32 cellular contexts compared by ENCODE assay signal in the genomic region with DNA sequence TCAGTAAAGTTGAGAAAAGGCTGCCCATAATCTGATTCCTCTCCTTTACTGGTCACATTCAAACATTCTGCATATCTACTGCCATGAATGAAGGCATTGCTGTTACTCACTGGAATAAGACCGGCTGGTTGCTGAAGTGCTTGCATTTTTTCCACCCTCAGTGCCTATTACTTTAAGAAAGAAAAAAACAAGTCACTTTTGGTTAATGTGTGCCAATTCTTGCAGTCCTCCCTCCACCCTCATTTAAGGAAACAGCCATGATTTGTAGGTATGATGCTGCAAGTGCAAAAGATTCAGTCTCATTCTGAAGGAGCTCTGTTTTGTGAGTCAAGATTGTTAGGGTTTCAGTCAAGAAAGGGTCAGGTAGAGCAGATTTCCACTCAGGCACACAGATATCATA.
DNase-seq lines count a peak whose midpoint lies in the region; ATAC-seq and TF ChIP-seq lines count a peak whose summit lies in the region.
"Had no signal": no experiment of that assay in that cellular context is flagged by ENCODE, and none has a peak within 500 bp of the region (broad histone marks: within the 10 kb centered on the region; RNA-seq: fewer than 3 reads in every experiment).

No MANE protein-coding gene starts in this region.

- TF ChIP-seq EP300 in ovary (IDR thresholded peaks at IDR 0.05), result no peak

- H3K27ac ChIP-seq in A673 (ENCODE audit: low read depth, low read length, poor library complexity, severe bottlenecking) (no peak overlapping the region), GM23338 (ENCODE audit: low read depth) (no peak overlapping the region), ovary (no peak overlapping the region)
- H3K27ac ChIP-seq in effector memory CD4-positive, alpha-beta T cell (ENCODE audit: insufficient read depth, low read length, poor library complexity, severe bottlenecking), result no peak overlapping the region
- H3K27ac ChIP-seq: A549, ascending aorta, SJCRH30, upper lobe of left lung had no signal

- POLR2A ChIA-PET in A673 (lab: Charles Lee; ENCODE audit: low non-redundant PET), result no interaction called here

- no peaks in the 10 kb centered on the region for H3K9me3 Mint-ChIP-seq in GM23338
- H3K9me3 Mint-ChIP-seq: activated T-cell treated with anti-CD3 and anti-CD28 coated beads, Interleukin-2, amount 50 U/mL, for 24 hours; CD8-positive, alpha-beta memory T cell; central memory CD8-positive, alpha-beta T cell; memory B cell; stimulated activated effector memory CD8-positive, alpha-beta T cell treated with anti-CD3 and anti-CD28 coated beads, Interleukin-12 subunit alpha, Interleukin-12 subunit beta, amount 100 ng/mL, for 72 hours had no signal

- CTCF ChIA-PET in A673 (lab: Charles Lee), result no interaction called here

- TF ChIP-seq POLR2A in ovary (IDR thresholded peaks at IDR 0.05), result no peak

- DNase-seq in A673 (ENCODE audit: low spot score), result peak; percentile 14
- DNase-seq in GM23338 (ENCODE audit: low spot score), result no peak
- peak; percentile 20 for DNase-seq in astrocyte of the hippocampus (ENCODE audit: low read depth, low spot score)
- peak; percentile 8 for DNase-seq in glomerular visceral epithelial cell (ENCODE audit: extremely low spot score)
- no peak for DNase-seq in ureter (ENCODE audit: low spot score)
- no peak for DNase-seq in effector memory CD4-positive, alpha-beta T cell
- no peak for DNase-seq in ovary
- DNase-seq in DMS79 treated with DMSO at 0.1 percent for 48 hours (lab: John Stamatoyannopoulos, UW), result no peak
- DNase-seq: activated CD4-positive, alpha-beta T cell treated with anti-CD3 and anti-CD28 coated beads, Interleukin-2, amount 50 U/mL, for 1 hour; activated effector memory CD4-positive, alpha-beta T cell treated with anti-CD3 and anti-CD28 coated beads, Interleukin-2, amount 50 U/mL, for 16 hours; activated T-cell treated with anti-CD3 and anti-CD28 coated beads, Interleukin-2, amount 50 U/mL, for 24 hours; CD8-positive, alpha-beta memory T cell; DMS 273 treated with DMSO at 0.1 percent for 48 hours; dorsolateral prefrontal cortex; HCEC 1CT; Karpas-422; MV-4-11; NCI-H1694; NCI-H82; retina; RPMI8226; SJCRH30; upper lobe of left lung had no signal

- BruUV-seq in A673 (replicated peaks; lab: Mats Ljungman, UMichigan), result no TSS peak

- peaks cover 5% of the 10 kb centered on the region; the same call in 2 of the 3 replicates for H3K4me1 Mint-ChIP-seq in GM23338
- H3K4me1 Mint-ChIP-seq: CD8-positive, alpha-beta memory T cell; central memory CD8-positive, alpha-beta T cell; memory B cell; stimulated activated effector memory CD8-positive, alpha-beta T cell treated with anti-CD3 and anti-CD28 coated beads, Interleukin-12 subunit alpha, Interleukin-12 subunit beta, amount 100 ng/mL, for 72 hours; WTC11 had no signal

- H3K9me2 ChIP-seq in GM23338 (ENCODE audit: insufficient read depth), result no peaks in the 10 kb centered on the region

- intact Hi-C loops in A673 (cut with micrococcal nuclease; ENCODE audit: unreplicated experiment), result loop anchor here (5.0 kb wide), 2 partner anchors 224 to 1839 kb away; no protein-coding TSS in a partner anchor
- intact Hi-C loops in ovary (cut with DNase I), result no loop called here

- H3K9me3 ChIP-seq in A673 (ENCODE audit: low read depth, low read length, poor library complexity, severe bottlenecking) (no peaks in the 10 kb centered on the region), ovary (no peaks in the 10 kb centered on the region)
- no peaks in the 10 kb centered on the region for H3K9me3 ChIP-seq in effector memory CD4-positive, alpha-beta T cell (ENCODE audit: control insufficient read depth, low read length)
- H3K9me3 ChIP-seq: A549, ascending aorta, SJCRH30, upper lobe of left lung had no signal

- H3K4me3 ChIP-seq in A673 (ENCODE audit: low read depth, low read length, poor library complexity, severe bottlenecking), result no peak overlapping the region
- no peak overlapping the region for H3K4me3 ChIP-seq in GM23338
- H3K4me3 ChIP-seq in effector memory CD4-positive, alpha-beta T cell (ENCODE audit: insufficient read depth, low read depth, low read length, poor library complexity, severe bottlenecking), result no peak overlapping the region
- H3K4me3 ChIP-seq in ovary, result no peak overlapping the region
- H3K4me3 ChIP-seq: A549, ascending aorta, dorsolateral prefrontal cortex, SJCRH30, upper lobe of left lung had no signal

- H3K27me3 ChIP-seq in A673 (replicated peaks; ENCODE audit: insufficient read depth, low read depth, low read length, poor library complexity) (no peaks in the 10 kb centered on the region), GM23338 (ENCODE audit: insufficient read depth) (no peaks in the 10 kb centered on the region), ovary (no peaks in the 10 kb centered on the region)
- no peaks in the 10 kb centered on the region for H3K27me3 ChIP-seq in effector memory CD4-positive, alpha-beta T cell (replicated peaks; ENCODE audit: control insufficient read depth, insufficient read depth, low read length, poor library complexity, severe bottlenecking)
- H3K27me3 ChIP-seq: ascending aorta, dorsolateral prefrontal cortex, SJCRH30, upper lobe of left lung had no signal

- no peaks in the 10 kb centered on the region for H3K36me3 Mint-ChIP-seq in GM23338 (ENCODE audit: low read depth)
- H3K36me3 Mint-ChIP-seq: activated naive CD8-positive, alpha-beta T cell; CD8-positive, alpha-beta memory T cell; memory B cell; stimulated activated effector memory CD8-positive, alpha-beta T cell treated with anti-CD3 and anti-CD28 coated beads, Interleukin-12 subunit alpha, Interleukin-12 subunit beta, amount 100 ng/mL, for 72 hours; WTC11 had no signal

- H3K4me1 ChIP-seq in A673 (ENCODE audit: insufficient read depth, low read length, poor library complexity, severe bottlenecking), result peaks cover 6% of the 10 kb centered on the region
- no peaks in the 10 kb centered on the region for H3K4me1 ChIP-seq in GM23338 (ENCODE audit: insufficient read depth)
- no peaks in the 10 kb centered on the region for H3K4me1 ChIP-seq in effector memory CD4-positive, alpha-beta T cell (ENCODE audit: control insufficient read depth, insufficient read depth, low read length, poor library complexity, severe bottlenecking)
- no peaks in the 10 kb centered on the region for H3K4me1 ChIP-seq in ovary (ENCODE audit: insufficient read depth)

- H3K4me2 ChIP-seq in GM23338, result no peak overlapping the region
- H3K4me2 ChIP-seq: A549 had no signal

- TF ChIP-seq CTCF in A673 (conservative IDR thresholded peaks at IDR 0.05; ENCODE audit: low read depth, low read length), result no peak
- TF ChIP-seq CTCF in GM23338 (conservative IDR thresholded peaks at IDR 0.05; ENCODE audit: low read depth in 2 of 2), result no peak
- no peak for TF ChIP-seq CTCF in ovary (IDR thresholded peaks at IDR 0.05)

- no peak for ATAC-seq in GM23338
- ATAC-seq: A549; HepG2; left lobe of liver; stimulated activated effector memory CD8-positive, alpha-beta T cell treated with anti-CD3 and anti-CD28 coated beads, Interleukin-12 subunit alpha, Interleukin-12 subunit beta, amount 100 ng/mL, for 72 hours; WTC11 had no signal

- H3K4me3 Mint-ChIP-seq in GM23338, result no peak overlapping the region
- H3K4me3 Mint-ChIP-seq: activated naive CD8-positive, alpha-beta T cell; activated T-cell treated with anti-CD3 and anti-CD28 coated beads, Interleukin-2, amount 50 U/mL, for 24 hours; CD8-positive, alpha-beta memory T cell; central memory CD8-positive, alpha-beta T cell; memory B cell; stimulated activated effector memory CD8-positive, alpha-beta T cell treated with anti-CD3 and anti-CD28 coated beads, Interleukin-12 subunit alpha, Interleukin-12 subunit beta, amount 100 ng/mL, for 72 hours; WTC11 had no signal

- no peaks in the 10 kb centered on the region for H3K27me3 Mint-ChIP-seq in GM23338 (ENCODE audit: insufficient read depth, low read depth, poor library complexity)
- H3K27me3 Mint-ChIP-seq: activated naive CD8-positive, alpha-beta T cell had no signal

- H3F3A ChIP-seq in GM23338 (replicated peaks; ENCODE audit: low read depth), result no peaks in the 10 kb centered on the region

- H3K79me2 ChIP-seq in GM23338 (replicated peaks; ENCODE audit: insufficient read depth), result no peaks in the 10 kb centered on the region

- no peaks in the 10 kb centered on the region for H3K36me3 ChIP-seq in A673 (ENCODE audit: insufficient read depth, low read length, poor library complexity, severe bottlenecking)
- no peaks in the 10 kb centered on the region for H3K36me3 ChIP-seq in GM23338 (ENCODE audit: insufficient read depth)
- no peaks in the 10 kb centered on the region for H3K36me3 ChIP-seq in effector memory CD4-positive, alpha-beta T cell (ENCODE audit: control insufficient read depth, insufficient read depth, low read length)
- H3K36me3 ChIP-seq in ovary, result no peaks in the 10 kb centered on the region
- H3K36me3 ChIP-seq: ascending aorta, SJCRH30 had no signal

- WGBS in ovary, 3 donors, result 47 to 63% (median 60%) methylated on average over 1 of the region's 1 CpG

- no peaks in the 10 kb centered on the region for H4K20me1 ChIP-seq in GM23338 (replicated peaks; ENCODE audit: insufficient read depth)

- no peak overlapping the region for H3K27ac Mint-ChIP-seq in GM23338
- H3K27ac Mint-ChIP-seq: activated naive CD8-positive, alpha-beta T cell; activated T-cell treated with anti-CD3 and anti-CD28 coated beads, Interleukin-2, amount 50 U/mL, for 24 hours; CD8-positive, alpha-beta memory T cell; memory B cell; stimulated activated effector memory CD8-positive, alpha-beta T cell treated with anti-CD3 and anti-CD28 coated beads, Interleukin-12 subunit alpha, Interleukin-12 subunit beta, amount 100 ng/mL, for 72 hours; WTC11 had no signal

- H2AFZ ChIP-seq in GM23338, result peak overlapping the region; percentile 78; the same call in 1 of the 2 replicates

TF ChIP-seq in GM23338, 12 proteins besides CTCF, POLR2A, EP300 and RAD21 (continues in another document):
- TF ChIP-seq JUNB (IDR thresholded peaks at IDR 0.05; ENCODE audit: unreplicated experiment), result no peak
- TF ChIP-seq EZH2phosphoT487 (IDR thresholded peaks at IDR 0.05; ENCODE audit: unreplicated experiment), result no peak
- no peak for TF ChIP-seq NANOG (IDR thresholded peaks at IDR 0.05; ENCODE audit: borderline replicate concordance)
- TF ChIP-seq ZNF331 (CRISPR knock-in tag; IDR thresholded peaks at IDR 0.05; ENCODE audit: low read depth), result no peak

Comparison
In these comparisons a context has a peak if more than half of its experiments do, and no peak if none do; other contexts are left out.
1. DNase-seq: peak in A673 (single experiment), astrocyte of the hippocampus (single experiment) and glomerular visceral epithelial cell (single experiment); none in GM23338 (single experiment), ureter (single experiment), effector memory CD4-positive, alpha-beta T cell (0 of 3), ovary (0 of 5) and DMS79 treated with DMSO at 0.1 percent for 48 hours (single experiment).